In genomic region chr15:60392601-60392985, GRCh38 we compare ENCODE assay signal across 8 cellular contexts. TPM values are rescaled to one million over a fixed set of nuclear protein-coding genes. Genes with fewer than 3 reads are reported as not detected.
A peak's percentile ranks its signal among the peaks of the same experiment; 100 is the strongest.
DNase-seq lines count a peak whose midpoint lies in the region; ATAC-seq lines count a peak whose summit lies in the region.

No MANE protein-coding gene starts in this region.

- peaks cover 84% of the 10 kb centered on the region for H3K4me1 Mint-ChIP-seq in activated CD4-positive, alpha-beta memory T cell treated with anti-CD3 and anti-CD28 coated beads, Interleukin-2, amount 10 ng/mL, durations not matched to agents 7 days and 5 days
- peaks cover 26 to 59% of the 10 kb centered on the region in 2 donors for H3K4me1 Mint-ChIP-seq in stimulated activated naive B cell treated with anti-CD40 and anti-IgM and Interleukin-4, amounts not matched to agents 10 μg/mL and 1 μg/mL and 100 μg/mL, for 72 hours

- H3K27ac Mint-ChIP-seq in activated CD4-positive, alpha-beta memory T cell treated with anti-CD3 and anti-CD28 coated beads, Interleukin-2, amount 10 ng/mL, durations not matched to agents 7 days and 5 days: peak overlapping the region; percentile 69
- peak overlapping the region; percentile 28 for H3K27ac Mint-ChIP-seq in stimulated activated naive B cell treated with anti-CD40 and anti-IgM and Interleukin-4, amounts not matched to agents 10 μg/mL and 1 μg/mL and 100 μg/mL, for 72 hours

- peak; percentile 72 for DNase-seq in activated effector memory CD4-positive, alpha-beta T cell treated with anti-CD3 and anti-CD28 coated beads, Interleukin-2, amount 50 U/mL, for 16 hours
- DNase-seq in activated effector memory CD4-positive, alpha-beta T cell treated with Interleukin-2 at 50 U/mL for 16 hours: no peak
- peak; percentile 60 for DNase-seq in activated CD4-positive, alpha-beta memory T cell treated with anti-CD3 and anti-CD28 coated beads, Interleukin-2, amount 10 ng/mL, durations not matched to agents 7 days and 5 days
- DNase-seq in foreskin melanocyte: peak; percentile 77
- DNase-seq in stimulated activated naive B cell treated with anti-CD40 and anti-IgM and Interleukin-4, amounts not matched to agents 10 μg/mL and 1 μg/mL and 100 μg/mL, for 72 hours: no peak
- no peak for DNase-seq in NCI-H510A treated with DMSO at 0.1 percent for 48 hours (lab: John Stamatoyannopoulos, UW)

- no peak for ATAC-seq in stimulated activated naive B cell treated with anti-CD40 and anti-IgM and Interleukin-4, amounts not matched to agents 10 μg/mL and 1 μg/mL and 100 μg/mL, for 72 hours (replicated peaks)
- ATAC-seq in HG02623 (IDR thresholded peaks at IDR 0.05; ENCODE audit: unreplicated experiment) (no peak), GM18511 (IDR thresholded peaks at IDR 0.05; ENCODE audit: unreplicated experiment) (no peak)

- peaks cover 68% of the 10 kb centered on the region for H3K36me3 Mint-ChIP-seq in activated CD4-positive, alpha-beta memory T cell treated with anti-CD3 and anti-CD28 coated beads, Interleukin-2, amount 10 ng/mL, durations not matched to agents 7 days and 5 days (ENCODE audit: low read depth)
- peaks cover 39 to 60% of the 10 kb centered on the region in 2 donors for H3K36me3 Mint-ChIP-seq in stimulated activated naive B cell treated with anti-CD40 and anti-IgM and Interleukin-4, amounts not matched to agents 10 μg/mL and 1 μg/mL and 100 μg/mL, for 72 hours

- POLR2A ChIA-PET in activated CD4-positive, alpha-beta memory T cell treated with anti-CD3 and anti-CD28 coated beads, Interleukin-2, amount 10 ng/mL, durations not matched to agents 7 days and 5 days (lab: Charles Lee): interaction anchor here (1.0 to 1.8 kb wide), 6 partner anchors 16 to 87 kb away, joined by 3 to 11 read pairs (median 4); no protein-coding TSS in a partner anchor

- CTCF ChIA-PET in activated CD4-positive, alpha-beta memory T cell treated with anti-CD3 and anti-CD28 coated beads, Interleukin-2, amount 10 ng/mL, durations not matched to agents 7 days and 5 days (lab: Charles Lee): interaction anchor here (1.3 kb wide), 1 partner anchor 525 kb away, joined by 3 read pairs; no protein-coding TSS in a partner anchor

- H3K4me3 Mint-ChIP-seq in activated CD4-positive, alpha-beta memory T cell treated with anti-CD3 and anti-CD28 coated beads, Interleukin-2, amount 10 ng/mL, durations not matched to agents 7 days and 5 days: no peak overlapping the region
- H3K4me3 Mint-ChIP-seq in stimulated activated naive B cell treated with anti-CD40 and anti-IgM and Interleukin-4, amounts not matched to agents 10 μg/mL and 1 μg/mL and 100 μg/mL, for 72 hours: no peak overlapping the region

- H3K9me3 Mint-ChIP-seq in activated CD4-positive, alpha-beta memory T cell treated with anti-CD3 and anti-CD28 coated beads, Interleukin-2, amount 10 ng/mL, durations not matched to agents 7 days and 5 days: no peaks in the 10 kb centered on the region
- H3K9me3 Mint-ChIP-seq in stimulated activated naive B cell treated with anti-CD40 and anti-IgM and Interleukin-4, amounts not matched to agents 10 μg/mL and 1 μg/mL and 100 μg/mL, for 72 hours: no peaks in the 10 kb centered on the region

- no peaks in the 10 kb centered on the region for H3K27me3 Mint-ChIP-seq in activated CD4-positive, alpha-beta memory T cell treated with anti-CD3 and anti-CD28 coated beads, Interleukin-2, amount 10 ng/mL, durations not matched to agents 7 days and 5 days
- H3K27me3 Mint-ChIP-seq in stimulated activated naive B cell treated with anti-CD40 and anti-IgM and Interleukin-4, amounts not matched to agents 10 μg/mL and 1 μg/mL and 100 μg/mL, for 72 hours: no peaks in the 10 kb centered on the region

RNA-seq across cellular contexts. Expression of gene ANXA2, which starts 5.2 kb away (rescaled TPM):
- total RNA-seq in activated CD4-positive, alpha-beta memory T cell treated with anti-CD3 and anti-CD28 coated beads, Interleukin-2, amount 10 ng/mL, durations not matched to agents 7 days and 5 days: 100 to 1,000 TPM; 558 to 566 TPM

Comparison
In these comparisons a context has a peak if more than half of its experiments do, and no peak if none do; other contexts are left out.
1. DNase-seq: peak in activated effector memory CD4-positive, alpha-beta T cell treated with anti-CD3 and anti-CD28 coated beads, Interleukin-2, amount 50 U/mL, for 16 hours (single experiment), activated CD4-positive, alpha-beta memory T cell treated with anti-CD3 and anti-CD28 coated beads, Interleukin-2, amount 10 ng/mL, durations not matched to agents 7 days and 5 days (single experiment) and foreskin melanocyte (single experiment); none in activated effector memory CD4-positive, alpha-beta T cell treated with Interleukin-2 at 50 U/mL for 16 hours (single experiment), stimulated activated naive B cell treated with anti-CD40 and anti-IgM and Interleukin-4, amounts not matched to agents 10 μg/mL and 1 μg/mL and 100 μg/mL, for 72 hours (single experiment) and NCI-H510A treated with DMSO at 0.1 percent for 48 hours (single experiment).